In the genomic region with DNA sequence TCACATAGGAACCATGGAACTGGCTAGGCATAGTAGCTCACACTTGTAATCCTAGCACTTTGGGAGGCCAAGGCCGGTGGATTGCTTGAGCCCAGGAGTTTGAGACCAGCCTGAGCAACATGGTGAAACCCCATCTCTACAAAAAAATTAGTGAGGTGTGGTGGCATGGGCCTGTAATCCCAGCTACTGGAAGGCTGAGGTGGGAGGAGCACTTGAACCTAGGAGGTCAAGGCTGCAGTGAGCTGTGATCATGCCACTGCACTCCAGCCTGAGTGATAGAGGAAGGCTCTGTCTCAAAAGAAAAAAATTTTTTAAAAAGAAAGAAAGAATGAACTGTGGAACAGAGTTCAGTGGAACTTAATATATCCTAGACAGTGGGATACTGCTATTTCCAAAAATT, we compare ENCODE assay signal across 1 cellular context.
A peak's percentile ranks its signal among the peaks of the same experiment; 100 is the strongest.
TF ChIP-seq lines count a peak whose summit lies in the region.
"Not testable (repeated sequence)": the region's sequence is repeated elsewhere in the genome, so short reads cannot be mapped to it uniquely, and the experiment has no call there.

No MANE protein-coding gene starts in this region.

TF ChIP-seq in HepG2, 621 proteins besides CTCF, POLR2A, EP300 and RAD21 (continued from another document):
- not testable (repeated sequence) for TF ChIP-seq SOX13 (IDR thresholded peaks at IDR 0.05)
- TF ChIP-seq SOX13 (CRISPR knock-in tag; conservative IDR thresholded peaks at IDR 0.05 in 1 of 2, IDR thresholded peaks at IDR 0.05 in 1 of 2) (0 out of 4 replicates have a peak, but pooled peaks of 1 of the 2 experiments have one; percentile 10), HNF4A (CRISPR knock-in tag; IDR thresholded peaks at IDR 0.05) (peak; percentile 36; the same call in 1 of the 2 replicates), ZNF644 (CRISPR knock-in tag; IDR thresholded peaks at IDR 0.05; ENCODE audit: low read depth) (peak; percentile 53; the same call in 1 of the 2 replicates), SP5 (CRISPR knock-in tag; IDR thresholded peaks at IDR 0.05; ENCODE audit: borderline replicate concordance, low read depth) (peak; percentile 74; the same call in 1 of the 2 replicates), SALL1 (CRISPR knock-in tag; IDR thresholded peaks at IDR 0.05) (peak; percentile 17; the same call in 1 of the 2 replicates)
- TF ChIP-seq, protein P1, sequence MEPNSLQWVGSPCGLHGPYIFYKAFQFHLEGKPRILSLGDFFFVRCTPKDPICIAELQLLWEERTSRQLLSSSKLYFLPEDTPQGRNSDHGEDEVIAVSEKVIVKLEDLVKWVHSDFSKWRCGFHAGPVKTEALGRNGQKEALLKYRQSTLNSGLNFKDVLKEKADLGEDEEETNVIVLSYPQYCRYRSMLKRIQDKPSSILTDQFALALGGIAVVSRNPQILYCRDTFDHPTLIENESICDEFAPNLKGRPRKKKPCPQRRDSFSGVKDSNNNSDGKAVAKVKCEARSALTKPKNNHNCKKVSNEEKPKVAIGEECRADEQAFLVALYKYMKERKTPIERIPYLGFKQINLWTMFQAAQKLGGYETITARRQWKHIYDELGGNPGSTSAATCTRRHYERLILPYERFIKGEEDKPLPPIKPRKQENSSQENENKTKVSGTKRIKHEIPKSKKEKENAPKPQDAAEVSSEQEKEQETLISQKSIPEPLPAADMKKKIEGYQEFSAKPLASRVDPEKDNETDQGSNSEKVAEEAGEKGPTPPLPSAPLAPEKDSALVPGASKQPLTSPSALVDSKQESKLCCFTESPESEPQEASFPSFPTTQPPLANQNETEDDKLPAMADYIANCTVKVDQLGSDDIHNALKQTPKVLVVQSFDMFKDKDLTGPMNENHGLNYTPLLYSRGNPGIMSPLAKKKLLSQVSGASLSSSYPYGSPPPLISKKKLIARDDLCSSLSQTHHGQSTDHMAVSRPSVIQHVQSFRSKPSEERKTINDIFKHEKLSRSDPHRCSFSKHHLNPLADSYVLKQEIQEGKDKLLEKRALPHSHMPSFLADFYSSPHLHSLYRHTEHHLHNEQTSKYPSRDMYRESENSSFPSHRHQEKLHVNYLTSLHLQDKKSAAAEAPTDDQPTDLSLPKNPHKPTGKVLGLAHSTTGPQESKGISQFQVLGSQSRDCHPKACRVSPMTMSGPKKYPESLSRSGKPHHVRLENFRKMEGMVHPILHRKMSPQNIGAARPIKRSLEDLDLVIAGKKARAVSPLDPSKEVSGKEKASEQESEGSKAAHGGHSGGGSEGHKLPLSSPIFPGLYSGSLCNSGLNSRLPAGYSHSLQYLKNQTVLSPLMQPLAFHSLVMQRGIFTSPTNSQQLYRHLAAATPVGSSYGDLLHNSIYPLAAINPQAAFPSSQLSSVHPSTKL (CRISPR knock-in tag; IDR thresholded peaks at IDR 0.05), result peak; percentile 55
